ENCODE assay signal across 8 cellular contexts in genomic region chr12:81610955-81611889, GRCh38.
DNase-seq lines count a peak whose midpoint lies in the region; ATAC-seq and TF ChIP-seq lines count a peak whose summit lies in the region.

No MANE protein-coding gene starts in this region.

- H3K9ac ChIP-seq in SK-N-SH: no peak overlapping the region

- no peaks in the 10 kb centered on the region for H3K4me1 Mint-ChIP-seq in neural crest cell

- H3K27me3 ChIP-seq in SK-N-SH (ENCODE audit: insufficient read depth): no peaks in the 10 kb centered on the region

- CTCF ChIA-PET in SK-N-SH (lab: Yijun Ruan, JAX): interaction anchor here (0.9 to 2.0 kb wide), 8 partner anchors 10 to 719 kb away, joined by 3 to 13 read pairs (median 4); no protein-coding TSS in a partner anchor

- H3K4me3 Mint-ChIP-seq in neural crest cell: no peak overlapping the region

- DNase-seq in NCI-H2196 (lab: John Stamatoyannopoulos, UW; ENCODE audit: unreplicated experiment) (peak; percentile 2), NCI-H2196 treated with DMSO at 0.1 percent for 48 hours (lab: John Stamatoyannopoulos, UW; ENCODE audit: unreplicated experiment) (no peak), SK-N-SH (peak; percentile 15), neural crest cell (ENCODE audit: low read depth, low spot score) (no peak), NCI-H2107 treated with DMSO at 0.1 percent for 48 hours (lab: John Stamatoyannopoulos, UW; ENCODE audit: unreplicated experiment) (no peak), caudate nucleus (lab: John Stamatoyannopoulos, UW) (no peak)

- H3K36me3 Mint-ChIP-seq in neural crest cell (ENCODE audit: low read depth): no peaks in the 10 kb centered on the region

- peak; percentile 42 for TF ChIP-seq RAD21 in SK-N-SH (IDR thresholded peaks at IDR 0.05; ENCODE audit: low read length)

- no peak for TF ChIP-seq EP300 in SK-N-SH (IDR thresholded peaks at IDR 0.05; ENCODE audit: borderline replicate concordance in 1 of 2, low read depth in 1 of 2, low read length in 1 of 2)

- POLR2A ChIA-PET in SK-N-SH (lab: Yijun Ruan, JAX): no interaction called here

- no peak overlapping the region for H3K27ac ChIP-seq in SK-N-SH (ENCODE audit: low read depth in 2 of 2, low read length in 1 of 2)
- no peak overlapping the region for H3K27ac ChIP-seq in caudate nucleus (ENCODE audit: low read depth, low read length)

- TF ChIP-seq CTCF in SK-N-SH (IDR thresholded peaks at IDR 0.05): peak; percentile 53
- TF ChIP-seq CTCF in neural crest cell (conservative IDR thresholded peaks at IDR 0.05): peak; percentile 47

- no peaks in the 10 kb centered on the region for H3K9me2 ChIP-seq in SK-N-SH

- peak overlapping the region in 1 of 2 experiments; percentile 26; a peak in 3 of 4 replicates for H3K4me3 ChIP-seq in SK-N-SH (ENCODE audit: low read depth in 2 of 2, low read length in 1 of 2)

- no peak overlapping the region for H3K27ac Mint-ChIP-seq in neural crest cell (ENCODE audit: unreplicated experiment)

- no peaks in the 10 kb centered on the region; a peak in 1 of 4 replicates for H3K4me1 ChIP-seq in SK-N-SH (ENCODE audit: control insufficient read depth in 1 of 2, insufficient read depth in 2 of 2, low read depth in 1 of 2, low read length in 1 of 2)

- H3F3A ChIP-seq in SK-N-SH (replicated peaks; ENCODE audit: insufficient read depth): no peaks in the 10 kb centered on the region

- H3K79me2 ChIP-seq in SK-N-SH (ENCODE audit: insufficient read depth): no peaks in the 10 kb centered on the region

- ATAC-seq in HG03135 (IDR thresholded peaks at IDR 0.05; ENCODE audit: unreplicated experiment) (peak; percentile 87), HG02884 (IDR thresholded peaks at IDR 0.05; ENCODE audit: unreplicated experiment) (no peak)

- H3K36me3 ChIP-seq in SK-N-SH (replicated peaks in 1 of 2; ENCODE audit: control insufficient read depth in 1 of 2, insufficient read depth in 2 of 2, low read length in 1 of 2): no peaks in the 10 kb centered on the region

- H3K9me3 ChIP-seq in SK-N-SH: no peaks in the 10 kb centered on the region

- no peaks in the 10 kb centered on the region for H4K20me1 ChIP-seq in SK-N-SH (ENCODE audit: insufficient read depth)

- WGBS in SK-N-SH (ENCODE audit: low lambda C conversion rate): 27% methylated on average over 12 of the region's 18 CpGs

- peak overlapping the region; percentile 45; the same call in 1 of the 2 replicates for H3K4me2 ChIP-seq in SK-N-SH

- H3K27me3 Mint-ChIP-seq in neural crest cell (ENCODE audit: low read depth): peaks cover 24% of the 10 kb centered on the region

- H2AFZ ChIP-seq in SK-N-SH (ENCODE audit: low read depth): peak overlapping the region; percentile 66; the same call in 1 of the 2 replicates

- H3K9me3 Mint-ChIP-seq in neural crest cell: no peaks in the 10 kb centered on the region

TF ChIP-seq in SK-N-SH, 30 proteins besides CTCF, POLR2A, EP300 and RAD21:
- no peak for TF ChIP-seq NRF1 (IDR thresholded peaks at IDR 0.05; ENCODE audit: low read depth, low read length)
- TF ChIP-seq SMC3 (IDR thresholded peaks at IDR 0.05; ENCODE audit: low read depth, low read length): peak; percentile 31; the same call in 1 of the 2 replicates

Comparison
In these comparisons a context has a peak if more than half of its experiments do, and no peak if none do; other contexts are left out.
1. DNase-seq: peak in NCI-H2196 (single experiment) and SK-N-SH (single experiment); none in NCI-H2196 treated with DMSO at 0.1 percent for 48 hours (single experiment), neural crest cell (single experiment), NCI-H2107 treated with DMSO at 0.1 percent for 48 hours (single experiment) and caudate nucleus (0 of 61).